23 cellular contexts compared by ENCODE assay signal in genomic region chrX:31166832-31167231, GRCh38.
A peak's percentile ranks its signal among the peaks of the same experiment; 100 is the strongest.
DNase-seq lines count a peak whose midpoint lies in the region; ATAC-seq, FAIRE-seq and TF ChIP-seq lines count a peak whose summit lies in the region.
"Had no signal": no experiment of that assay in that cellular context is flagged by ENCODE, and none has a peak within 500 bp of the region (broad histone marks: within the 10 kb centered on the region; RNA-seq: fewer than 3 reads in every experiment).

No MANE protein-coding gene starts in this region.

- 98% methylated on average over 4 of the region's 5 CpGs for WGBS in HepG2 (ENCODE audit: low lambda C conversion rate)
- 75% methylated on average over 5 of the region's 5 CpGs for WGBS in right lobe of liver (ENCODE audit: insufficient coverage, low coverage, low lambda C conversion rate, missing lambda C conversion rate)
- 89% methylated on average over 5 of the region's 5 CpGs for WGBS in smooth muscle cell (ENCODE audit: low lambda C conversion rate)

- H3K9ac ChIP-seq in HepG2 (ENCODE audit: insufficient read depth, low read depth, low read length): no peak overlapping the region
- H3K9ac ChIP-seq in smooth muscle cell (ENCODE audit: low read depth): no peak overlapping the region
- H3K9ac ChIP-seq: BLaER1 treated with 17β-estradiol and CSF1 and Interleukin-3, amounts not matched to agents 10 nM and 100 nM had no signal

- no peaks in the 10 kb centered on the region for H4K20me1 ChIP-seq in HepG2 (ENCODE audit: insufficient read depth, low read length)
- H4K20me1 ChIP-seq in smooth muscle cell (ENCODE audit: low read depth): no peaks in the 10 kb centered on the region
- H4K20me1 ChIP-seq: BLaER1 treated with 17β-estradiol and CSF1 and Interleukin-3, amounts not matched to agents 10 nM and 100 nM had no signal

- H3K4me3 Mint-ChIP-seq in neural crest cell: no peak overlapping the region
- H3K4me3 Mint-ChIP-seq: B cell; CD14-positive monocyte; CD4-positive, alpha-beta memory T cell; HFFc6 had no signal

- no peak overlapping the region for H3K4me3 ChIP-seq in HepG2 (replicated peaks in 1 of 3; ENCODE audit: insufficient read depth in 1 of 3, low read depth in 2 of 3, low read length in 3 of 3)
- H3K4me3 ChIP-seq in right lobe of liver: no peak overlapping the region
- H3K4me3 ChIP-seq in smooth muscle cell: no peak overlapping the region
- H3K4me3 ChIP-seq in BE2C (ENCODE audit: low read depth, low read length): no peak overlapping the region
- H3K4me3 ChIP-seq: BLaER1 treated with 17β-estradiol and CSF1 and Interleukin-3, amounts not matched to agents 10 nM and 100 nM; HAP-1 had no signal

- no peak overlapping the region for H2AFZ ChIP-seq in HepG2 (ENCODE audit: low read length)
- no peak overlapping the region for H2AFZ ChIP-seq in smooth muscle cell (ENCODE audit: low read depth)

- H3K79me2 ChIP-seq in HepG2 (ENCODE audit: insufficient read depth, low read length): no peaks in the 10 kb centered on the region
- no peaks in the 10 kb centered on the region for H3K79me2 ChIP-seq in smooth muscle cell (ENCODE audit: low read depth)

- no peaks in the 10 kb centered on the region for H3K27me3 Mint-ChIP-seq in neural crest cell (ENCODE audit: low read depth)
- H3K27me3 Mint-ChIP-seq: B cell had no signal

- FAIRE-seq in HepG2 (lab: Jason Lieb, UNC): peak; percentile 47
- FAIRE-seq: A204.1, GM12891, GM18507, H54 had no signal

- no peaks in the 10 kb centered on the region for H3F3A ChIP-seq in smooth muscle cell (ENCODE audit: low read depth)

- H3K4me1 ChIP-seq in HepG2 (ENCODE audit: insufficient read depth, low read length) (peaks cover 22% of the 10 kb centered on the region), right lobe of liver (peaks cover 0 to 8% (median 0%) of the 10 kb centered on the region in 4 donors), smooth muscle cell (ENCODE audit: low read depth) (no peaks in the 10 kb centered on the region), BE2C (no peaks in the 10 kb centered on the region)
- H3K4me1 ChIP-seq: BLaER1 treated with 17β-estradiol and CSF1 and Interleukin-3, amounts not matched to agents 10 nM and 100 nM; HAP-1 had no signal

- no TSS peak for BruUV-seq in HepG2 (replicated peaks; lab: Mats Ljungman, UMichigan)

- H3K9me3 ChIP-seq in HepG2 (ENCODE audit: low read length) (no peaks in the 10 kb centered on the region), right lobe of liver (no peaks in the 10 kb centered on the region), smooth muscle cell (replicated peaks; ENCODE audit: low read depth) (no peaks in the 10 kb centered on the region), BE2C (no peaks in the 10 kb centered on the region)
- H3K9me3 ChIP-seq: HAP-1 had no signal

- in situ Hi-C loops in HepG2 (cut with HindIII; ENCODE audit: extremely low pct_ligation_motif_present, low pct_unique_long_range_greater_than_20kb): no loop called here

- no peak for TF ChIP-seq POLR2A in HepG2 (IDR thresholded peaks at IDR 0.05; ENCODE audit: insufficient read depth in 1 of 2, low read depth in 2 of 2, low read length in 2 of 2)
- TF ChIP-seq POLR2A in right lobe of liver (IDR thresholded peaks at IDR 0.05): no peak

- intact Hi-C loops in HepG2 (cut with micrococcal nuclease; ENCODE audit: unreplicated experiment) (no loop called here), right lobe of liver (cut with DNase I) (no loop called here)

- H3K36me3 Mint-ChIP-seq in neural crest cell (ENCODE audit: low read depth): peaks cover 36% of the 10 kb centered on the region
- H3K36me3 Mint-ChIP-seq: CD14-positive monocyte; CD4-positive, alpha-beta memory T cell had no signal

- no peak for ATAC-seq in HepG2
- no peak for ATAC-seq in right lobe of liver

- no peak for TF ChIP-seq CTCF in HepG2 (CRISPR knock-in tag; IDR thresholded peaks at IDR 0.05)
- TF ChIP-seq CTCF in right lobe of liver (IDR thresholded peaks at IDR 0.05): no peak
- TF ChIP-seq CTCF in neural crest cell (conservative IDR thresholded peaks at IDR 0.05): no peak
- no peak for TF ChIP-seq CTCF in smooth muscle cell (IDR thresholded peaks at IDR 0.05; ENCODE audit: borderline replicate concordance, insufficient read depth, poor library complexity, severe bottlenecking)
- TF ChIP-seq CTCF in BE2C (IDR thresholded peaks at IDR 0.05; ENCODE audit: low read depth, low read length): no peak

- H3K4me2 ChIP-seq in HepG2 (ENCODE audit: low read depth, low read length): no peak overlapping the region
- no peak overlapping the region for H3K4me2 ChIP-seq in smooth muscle cell
- H3K4me2 ChIP-seq: BLaER1 treated with 17β-estradiol and CSF1 and Interleukin-3, amounts not matched to agents 10 nM and 100 nM had no signal

- POLR2A ChIA-PET in HepG2 (lab: Yijun Ruan, JAX): no interaction called here

- H3K27ac ChIP-seq in HepG2 (ENCODE audit: extremely low read length, insufficient read depth, low read length) (no peak overlapping the region), right lobe of liver (no peak overlapping the region), smooth muscle cell (ENCODE audit: low read depth) (peak overlapping the region; percentile 57)
- H3K27ac ChIP-seq: 22Rv1; BLaER1 treated with 17β-estradiol and CSF1 and Interleukin-3, amounts not matched to agents 10 nM and 100 nM had no signal

- H3K27ac Mint-ChIP-seq in neural crest cell (ENCODE audit: unreplicated experiment): peak overlapping the region; percentile 63
- H3K27ac Mint-ChIP-seq: B cell; CD14-positive monocyte; CD4-positive, alpha-beta memory T cell; HFFc6 had no signal

- TF ChIP-seq EP300 in HepG2 (IDR thresholded peaks at IDR 0.05; ENCODE audit: low read depth in 2 of 2, low read length in 2 of 2) (no peak), HepG2 (CRISPR knock-in tag; IDR thresholded peaks at IDR 0.05; ENCODE audit: borderline replicate concordance) (no peak)

- H3K27me3 ChIP-seq in HepG2 (ENCODE audit: control insufficient read depth in 1 of 2, insufficient read depth in 2 of 2, low read length in 2 of 2): no peaks in the 10 kb centered on the region
- H3K27me3 ChIP-seq in right lobe of liver: no peaks in the 10 kb centered on the region
- H3K27me3 ChIP-seq in smooth muscle cell (ENCODE audit: low read depth): no peaks in the 10 kb centered on the region
- H3K27me3 ChIP-seq in BE2C: no peaks in the 10 kb centered on the region

- TF ChIP-seq RAD21 in HepG2 (CRISPR knock-in tag; IDR thresholded peaks at IDR 0.05): no peak

- H3K36me3 ChIP-seq in HepG2 (replicated peaks in 1 of 2; ENCODE audit: control insufficient read depth in 1 of 2, insufficient read depth in 2 of 2, low read length in 2 of 2): peaks cover 0 to 14% of the 10 kb centered on the region in 2 experiments; a peak in 1 of 5 replicates
- no peaks in the 10 kb centered on the region for H3K36me3 ChIP-seq in right lobe of liver
- no peaks in the 10 kb centered on the region for H3K36me3 ChIP-seq in smooth muscle cell (ENCODE audit: low read depth)
- H3K36me3 ChIP-seq in BE2C: no peaks in the 10 kb centered on the region
- H3K36me3 ChIP-seq: HAP-1 had no signal

- DNase-seq in HepG2 (ENCODE audit: low spot score): no peak
- DNase-seq in right lobe of liver: no peak
- DNase-seq in neural crest cell (ENCODE audit: low read depth, low spot score): no peak
- DNase-seq in smooth muscle cell (lab: John Stamatoyannopoulos, UW; ENCODE audit: unreplicated experiment): no peak
- DNase-seq in BE2C: no peak
- no peak for DNase-seq in superior temporal gyrus (ENCODE audit: extremely low spot score)
- DNase-seq: Calu3; CD4-positive, alpha-beta memory T cell; COR-L47; DMS53; DMS79 treated with DMSO at 0.1 percent for 48 hours; GF-D8; GOT3; HFFc6 had no signal

- CTCF ChIA-PET in HepG2 (lab: Yijun Ruan, JAX; ENCODE audit: low intra/inter-chr PET ratio, low total read pairs): no interaction called here

- H3K4me1 Mint-ChIP-seq in neural crest cell: no peaks in the 10 kb centered on the region
- H3K4me1 Mint-ChIP-seq: CD14-positive monocyte; CD4-positive, alpha-beta memory T cell had no signal

- peaks cover 14% of the 10 kb centered on the region for H3K9me3 Mint-ChIP-seq in neural crest cell
- H3K9me3 Mint-ChIP-seq: HFFc6 had no signal

TF ChIP-seq in HepG2, 621 proteins besides CTCF, POLR2A, EP300 and RAD21:
- TF ChIP-seq MXI1 (IDR thresholded peaks at IDR 0.05; ENCODE audit: borderline replicate concordance, low read depth, low read length): no peak
- TF ChIP-seq, protein P1, sequence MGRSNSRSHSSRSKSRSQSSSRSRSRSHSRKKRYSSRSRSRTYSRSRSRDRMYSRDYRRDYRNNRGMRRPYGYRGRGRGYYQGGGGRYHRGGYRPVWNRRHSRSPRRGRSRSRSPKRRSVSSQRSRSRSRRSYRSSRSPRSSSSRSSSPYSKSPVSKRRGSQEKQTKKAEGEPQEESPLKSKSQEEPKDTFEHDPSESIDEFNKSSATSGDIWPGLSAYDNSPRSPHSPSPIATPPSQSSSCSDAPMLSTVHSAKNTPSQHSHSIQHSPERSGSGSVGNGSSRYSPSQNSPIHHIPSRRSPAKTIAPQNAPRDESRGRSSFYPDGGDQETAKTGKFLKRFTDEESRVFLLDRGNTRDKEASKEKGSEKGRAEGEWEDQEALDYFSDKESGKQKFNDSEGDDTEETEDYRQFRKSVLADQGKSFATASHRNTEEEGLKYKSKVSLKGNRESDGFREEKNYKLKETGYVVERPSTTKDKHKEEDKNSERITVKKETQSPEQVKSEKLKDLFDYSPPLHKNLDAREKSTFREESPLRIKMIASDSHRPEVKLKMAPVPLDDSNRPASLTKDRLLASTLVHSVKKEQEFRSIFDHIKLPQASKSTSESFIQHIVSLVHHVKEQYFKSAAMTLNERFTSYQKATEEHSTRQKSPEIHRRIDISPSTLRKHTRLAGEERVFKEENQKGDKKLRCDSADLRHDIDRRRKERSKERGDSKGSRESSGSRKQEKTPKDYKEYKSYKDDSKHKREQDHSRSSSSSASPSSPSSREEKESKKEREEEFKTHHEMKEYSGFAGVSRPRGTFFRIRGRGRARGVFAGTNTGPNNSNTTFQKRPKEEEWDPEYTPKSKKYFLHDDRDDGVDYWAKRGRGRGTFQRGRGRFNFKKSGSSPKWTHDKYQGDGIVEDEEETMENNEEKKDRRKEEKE (IDR thresholded peaks at IDR 0.05): no peak
